In the genomic region with DNA sequence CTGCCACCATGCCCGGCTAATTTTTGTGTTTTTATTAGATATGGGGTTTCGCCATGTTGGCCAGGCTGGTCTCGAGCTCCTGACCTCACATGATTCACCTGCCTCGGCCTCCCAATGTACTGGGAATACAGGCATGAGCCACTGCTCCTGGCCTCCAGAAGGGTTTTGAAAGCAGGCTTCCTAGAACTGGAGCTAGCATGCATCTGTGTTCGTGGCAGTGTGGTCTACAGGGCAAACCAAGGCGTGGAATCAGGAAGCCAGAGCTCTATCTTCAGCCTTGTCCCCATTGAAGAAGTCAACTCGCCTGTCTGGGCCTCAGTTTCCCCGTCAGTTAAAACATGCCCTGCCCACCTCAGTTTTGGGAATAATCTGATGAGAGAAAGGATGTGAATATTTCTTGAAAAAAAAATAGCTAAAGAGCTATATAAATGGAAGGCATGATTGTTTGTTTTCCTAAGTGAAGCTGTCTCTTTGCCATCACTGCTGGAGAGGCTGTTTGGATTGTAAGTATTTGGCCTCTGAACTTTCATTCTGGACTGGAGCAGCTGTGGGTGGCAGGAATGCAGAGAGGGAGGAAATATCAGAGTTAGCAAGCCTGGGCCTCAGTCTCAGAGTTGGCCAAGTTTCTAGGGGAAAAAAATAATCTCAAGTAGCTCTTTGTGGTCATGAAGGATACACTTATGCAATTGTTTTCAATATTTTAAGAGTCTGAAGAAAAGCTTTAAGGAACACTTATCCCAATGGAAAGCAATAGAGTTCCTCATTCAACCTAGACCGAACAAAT, we compare ENCODE assay signal across 12 cellular contexts. TPM values are rescaled to one million over a fixed set of nuclear protein-coding genes. Genes with fewer than 3 reads are reported as not detected.
DNase-seq lines count a peak whose midpoint lies in the region; ATAC-seq and TF ChIP-seq lines count a peak whose summit lies in the region.
"Had no signal": no experiment of that assay in that cellular context is flagged by ENCODE, and none has a peak within 500 bp of the region (broad histone marks: within the 10 kb centered on the region; RNA-seq: fewer than 3 reads in every experiment).

No MANE protein-coding gene starts in this region.

- no peak overlapping the region for H3K4me2 ChIP-seq in MM.1S (ENCODE audit: low read depth, low read length)

- TF ChIP-seq EP300 in sigmoid colon (IDR thresholded peaks at IDR 0.05), result no peak

- TF ChIP-seq POLR2A in heart left ventricle (IDR thresholded peaks at IDR 0.05), result no peak
- no peak for TF ChIP-seq POLR2A in sigmoid colon (IDR thresholded peaks at IDR 0.05)

- no peaks in the 10 kb centered on the region for H3K4me1 Mint-ChIP-seq in activated T-helper 1 cell treated with anti-CD3 and anti-CD28 coated beads, Interleukin-12 subunit alpha, Interleukin-12 subunit beta, Interleukin-2, Interleukin-4 antibody, amounts not matched to agents 30 ng/mL and 10 ng/mL and 1 ng/mL, durations not matched to agents 14 hours and 24 hours and 36 hours (ENCODE audit: low read depth)
- H3K4me1 Mint-ChIP-seq: naive thymus-derived CD4-positive, alpha-beta T cell; stimulated activated memory B cell treated with anti-CD40 and anti-IgM and Interleukin-4, amounts not matched to agents 10 μg/mL and 1 μg/mL and 100 μg/mL, for 72 hours had no signal

- H3K4me3 ChIP-seq in heart left ventricle (no peak overlapping the region), sigmoid colon (no peak overlapping the region), MM.1S (ENCODE audit: low read length) (no peak overlapping the region)

- no peaks in the 10 kb centered on the region for H4K20me1 ChIP-seq in MM.1S (ENCODE audit: insufficient read depth, low read length)

- H3F3A ChIP-seq in MM.1S (ENCODE audit: insufficient read depth, low read length), result no peaks in the 10 kb centered on the region

- H3K4me3 Mint-ChIP-seq in activated T-helper 1 cell treated with anti-CD3 and anti-CD28 coated beads, Interleukin-12 subunit alpha, Interleukin-12 subunit beta, Interleukin-2, Interleukin-4 antibody, amounts not matched to agents 30 ng/mL and 10 ng/mL and 1 ng/mL, durations not matched to agents 14 hours and 24 hours and 36 hours, result no peak overlapping the region
- H3K4me3 Mint-ChIP-seq: naive thymus-derived CD4-positive, alpha-beta T cell; stimulated activated memory B cell treated with anti-CD40 and anti-IgM and Interleukin-4, amounts not matched to agents 10 μg/mL and 1 μg/mL and 100 μg/mL, for 72 hours; T-helper 1 cell treated with Interleukin-12 subunit alpha and Interleukin-12 subunit beta and Interleukin-4 antibody, amounts not matched to agents 30 μg/mL and 1 μg/mL, for 36 hours had no signal

- peaks cover 0 to 43% (median 14%) of the 10 kb centered on the region in 12 donors for H3K4me1 ChIP-seq in heart left ventricle
- H3K4me1 ChIP-seq in sigmoid colon, result peaks cover 0 to 13% (median 12%) of the 10 kb centered on the region in 4 donors
- no peaks in the 10 kb centered on the region for H3K4me1 ChIP-seq in MM.1S (ENCODE audit: low read length)

- H3K27ac Mint-ChIP-seq in activated T-helper 1 cell treated with anti-CD3 and anti-CD28 coated beads, Interleukin-12 subunit alpha, Interleukin-12 subunit beta, Interleukin-2, Interleukin-4 antibody, amounts not matched to agents 30 ng/mL and 10 ng/mL and 1 ng/mL, durations not matched to agents 14 hours and 24 hours and 36 hours, result no peak overlapping the region
- H3K27ac Mint-ChIP-seq: naive thymus-derived CD4-positive, alpha-beta T cell; stimulated activated memory B cell treated with anti-CD40 and anti-IgM and Interleukin-4, amounts not matched to agents 10 μg/mL and 1 μg/mL and 100 μg/mL, for 72 hours; T-helper 1 cell treated with Interleukin-12 subunit alpha and Interleukin-12 subunit beta and Interleukin-4 antibody, amounts not matched to agents 30 μg/mL and 1 μg/mL, for 36 hours had no signal

- peak; percentile 77 for DNase-seq in DMS79 treated with DMSO at 0.1 percent for 48 hours (lab: John Stamatoyannopoulos, UW)
- peak; percentile 99 for DNase-seq in amniotic epithelial cell (ENCODE audit: low read depth)
- peak in 4 of 5 donors; percentile 36 to 55 (median 44) for DNase-seq in heart left ventricle
- no peak for DNase-seq in sigmoid colon
- no peak for DNase-seq in MM.1S
- no peak for DNase-seq in Kasumi-1 (lab: John Stamatoyannopoulos, UW)
- DNase-seq in activated T-helper 1 cell treated with anti-CD3 and anti-CD28 coated beads, Interleukin-12 subunit alpha, Interleukin-12 subunit beta, Interleukin-2, Interleukin-4 antibody, amounts not matched to agents 30 ng/mL and 10 ng/mL and 1 ng/mL, durations not matched to agents 14 hours and 24 hours and 36 hours (ENCODE audit: low spot score), result no peak
- DNase-seq: GDM1; naive thymus-derived CD4-positive, alpha-beta T cell had no signal

- H3K9me3 ChIP-seq in heart left ventricle (no peaks in the 10 kb centered on the region), sigmoid colon (no peaks in the 10 kb centered on the region), MM.1S (replicated peaks; ENCODE audit: insufficient read depth, low read length) (no peaks in the 10 kb centered on the region)

- H3K36me3 ChIP-seq in heart left ventricle (no peaks in the 10 kb centered on the region), sigmoid colon (no peaks in the 10 kb centered on the region), MM.1S (replicated peaks; ENCODE audit: insufficient read depth, low read length) (no peaks in the 10 kb centered on the region)

- H3K27ac ChIP-seq in heart left ventricle (peak overlapping the region; percentile 36 to 79 (median 54)), sigmoid colon (peak overlapping the region in 3 of 4 donors; percentile 17 to 68 (median 23)), MM.1S (ENCODE audit: low read length) (no peak overlapping the region)

- H3K9ac ChIP-seq in MM.1S (ENCODE audit: low read length), result no peak overlapping the region

- TF ChIP-seq CTCF in heart left ventricle (IDR thresholded peaks at IDR 0.05) (no peak), sigmoid colon (IDR thresholded peaks at IDR 0.05) (no peak), MM.1S (IDR thresholded peaks at IDR 0.05; ENCODE audit: low read length) (no peak)

- H3K9me3 Mint-ChIP-seq in activated T-helper 1 cell treated with anti-CD3 and anti-CD28 coated beads, Interleukin-12 subunit alpha, Interleukin-12 subunit beta, Interleukin-2, Interleukin-4 antibody, amounts not matched to agents 30 ng/mL and 10 ng/mL and 1 ng/mL, durations not matched to agents 14 hours and 24 hours and 36 hours, result no peaks in the 10 kb centered on the region
- H3K9me3 Mint-ChIP-seq: stimulated activated memory B cell treated with anti-CD40 and anti-IgM and Interleukin-4, amounts not matched to agents 10 μg/mL and 1 μg/mL and 100 μg/mL, for 72 hours; T-helper 1 cell treated with Interleukin-12 subunit alpha and Interleukin-12 subunit beta and Interleukin-4 antibody, amounts not matched to agents 30 μg/mL and 1 μg/mL, for 36 hours had no signal

- 80 to 88% (median 82%) methylated on average over 7 to 9 of the region's 9 CpGs for WGBS in heart left ventricle, 4 donors
- 83 to 84% methylated on average over 9 of the region's 9 CpGs for WGBS in sigmoid colon, 2 donors

- H3K27me3 ChIP-seq in heart left ventricle (no peaks in the 10 kb centered on the region), sigmoid colon (no peaks in the 10 kb centered on the region), MM.1S (replicated peaks; ENCODE audit: insufficient read depth, low read length) (no peaks in the 10 kb centered on the region)

- no peaks in the 10 kb centered on the region for H3K36me3 Mint-ChIP-seq in activated T-helper 1 cell treated with anti-CD3 and anti-CD28 coated beads, Interleukin-12 subunit alpha, Interleukin-12 subunit beta, Interleukin-2, Interleukin-4 antibody, amounts not matched to agents 30 ng/mL and 10 ng/mL and 1 ng/mL, durations not matched to agents 14 hours and 24 hours and 36 hours (ENCODE audit: low read depth)
- H3K36me3 Mint-ChIP-seq: naive thymus-derived CD4-positive, alpha-beta T cell; stimulated activated memory B cell treated with anti-CD40 and anti-IgM and Interleukin-4, amounts not matched to agents 10 μg/mL and 1 μg/mL and 100 μg/mL, for 72 hours had no signal

- ATAC-seq in heart left ventricle (peak; percentile 71 to 84 (median 79)), HG03095 (IDR thresholded peaks at IDR 0.05; ENCODE audit: unreplicated experiment) (no peak)
- ATAC-seq: naive thymus-derived CD4-positive, alpha-beta T cell; stimulated activated memory B cell treated with anti-CD40 and anti-IgM and Interleukin-4, amounts not matched to agents 10 μg/mL and 1 μg/mL and 100 μg/mL, for 72 hours had no signal

- no peaks in the 10 kb centered on the region for H3K79me2 ChIP-seq in MM.1S (ENCODE audit: low read length)

- intact Hi-C loops in heart left ventricle (cut with DNase I) (loop anchor here in 3 of 10 donors (5.0 to 10.0 kb wide), 3 partner anchors 33 to 235 kb away; a partner anchor contains a TSS), sigmoid colon (cut with DNase I) (no loop called here)
- intact Hi-C loops in activated T-helper 1 cell treated with anti-CD3 and anti-CD28 coated beads, Interleukin-12 subunit alpha, Interleukin-12 subunit beta, Interleukin-2, Interleukin-4 antibody, amounts not matched to agents 30 ng/mL and 10 ng/mL and 1 ng/mL, durations not matched to agents 14 hours and 24 hours and 36 hours (cut with micrococcal nuclease), result no loop called here

- H3K27me3 Mint-ChIP-seq in activated T-helper 1 cell treated with anti-CD3 and anti-CD28 coated beads, Interleukin-12 subunit alpha, Interleukin-12 subunit beta, Interleukin-2, Interleukin-4 antibody, amounts not matched to agents 30 ng/mL and 10 ng/mL and 1 ng/mL, durations not matched to agents 14 hours and 24 hours and 36 hours (ENCODE audit: insufficient read depth), result peaks cover 2% of the 10 kb centered on the region

- H3K9me2 ChIP-seq in MM.1S (replicated peaks; ENCODE audit: insufficient read depth, low read length), result no peaks in the 10 kb centered on the region

- H2AFZ ChIP-seq in MM.1S (ENCODE audit: low read length), result no peak overlapping the region

RNA-seq across cellular contexts. Expression of a gene that starts 36.5 kb away (rescaled TPM):
- total RNA-seq in heart left ventricle (10 to 100 TPM; 23.9 to 57.1 (median 51.2) TPM), sigmoid colon (10 to 100 TPM; 19.1 to 51.0 (median 29.4) TPM)
- polyA plus RNA-seq in heart left ventricle (10 to 100 TPM; 10.7 to 41.4 TPM), sigmoid colon (10 to 100 TPM; 19.2 to 44.4 (median 26.4) TPM)
- 0.57 and 1.2 TPM in 2 replicates for total RNA-seq in activated T-helper 1 cell treated with anti-CD3 and anti-CD28 coated beads, Interleukin-12 subunit alpha, Interleukin-12 subunit beta, Interleukin-2, Interleukin-4 antibody, amounts not matched to agents 30 ng/mL and 10 ng/mL and 1 ng/mL, durations not matched to agents 14 hours and 24 hours and 36 hours

RNA-seq across cellular contexts. Expression of a gene that starts 54.1 kb away (rescaled TPM):
- total RNA-seq in heart left ventricle (10 to 100 TPM; 31.8 to 73.1 (median 45.0) TPM), sigmoid colon (10 to 100 TPM; 13.7 to 26.6 (median 24.3) TPM)
- polyA plus RNA-seq in heart left ventricle (10 to 100 TPM; 18.9 to 32.7 TPM), sigmoid colon (1 to 10 TPM; 1.2 to 6.6 (median 3.6) TPM)
- 0.44 TPM in 1 of 2 replicates, not detected in the other for total RNA-seq in activated T-helper 1 cell treated with anti-CD3 and anti-CD28 coated beads, Interleukin-12 subunit alpha, Interleukin-12 subunit beta, Interleukin-2, Interleukin-4 antibody, amounts not matched to agents 30 ng/mL and 10 ng/mL and 1 ng/mL, durations not matched to agents 14 hours and 24 hours and 36 hours

Comparison
In these comparisons a context has a peak if more than half of its experiments do, and no peak if none do; other contexts are left out.
1. DNase-seq: peak in DMS79 treated with DMSO at 0.1 percent for 48 hours (single experiment), amniotic epithelial cell (single experiment) and heart left ventricle (4 of 5); none in sigmoid colon (single experiment), MM.1S (single experiment), Kasumi-1 (0 of 2) and activated T-helper 1 cell treated with anti-CD3 and anti-CD28 coated beads, Interleukin-12 subunit alpha, Interleukin-12 subunit beta, Interleukin-2, Interleukin-4 antibody, amounts not matched to agents 30 ng/mL and 10 ng/mL and 1 ng/mL, durations not matched to agents 14 hours and 24 hours and 36 hours (single experiment).
2. RNA of a gene that starts 54.1 kb away (total RNA-seq): 31.8 to 73.1 TPM in heart left ventricle and 13.7 to 26.6 TPM in sigmoid colon; 0.44 TPM in activated T-helper 1 cell treated with anti-CD3 and anti-CD28 coated beads, Interleukin-12 subunit alpha, Interleukin-12 subunit beta, Interleukin-2, Interleukin-4 antibody, amounts not matched to agents 30 ng/mL and 10 ng/mL and 1 ng/mL, durations not matched to agents 14 hours and 24 hours and 36 hours; every median in the first group is over 10 times any median in the second.